Comparison of ENCODE assay signal across 19 cellular contexts in genomic region chr12:30726647-30727046, GRCh38. TPM values are rescaled to one million over a fixed set of nuclear protein-coding genes. Genes with fewer than 3 reads are reported as not detected.
DNase-seq lines count a peak whose midpoint lies in the region; ATAC-seq, FAIRE-seq and TF ChIP-seq lines count a peak whose summit lies in the region.
"Had no signal": no experiment of that assay in that cellular context is flagged by ENCODE, and none has a peak within 500 bp of the region (broad histone marks: within the 10 kb centered on the region; RNA-seq: fewer than 3 reads in every experiment).

No MANE protein-coding gene starts in this region.

- no peak overlapping the region for H3K4me3 ChIP-seq in A549
- H3K4me3 ChIP-seq: K562 had no signal

- H3K4me3 Mint-ChIP-seq in HFFc6 (no peak overlapping the region), T-cell (no peak overlapping the region)
- H3K4me3 Mint-ChIP-seq in activated naive CD4-positive, alpha-beta T cell treated with anti-CD3 and anti-CD28 coated beads for 36 hours, result no peak overlapping the region
- H3K4me3 Mint-ChIP-seq: CD4-positive, alpha-beta T cell; H9 had no signal

- no peak overlapping the region for H3K27ac ChIP-seq in A549
- H3K27ac ChIP-seq: C4-2B, HL-60 had no signal

- H3K27ac Mint-ChIP-seq in HFFc6 (peak overlapping the region; percentile 77), T-cell (no peak overlapping the region)
- H3K27ac Mint-ChIP-seq in activated naive CD4-positive, alpha-beta T cell treated with anti-CD3 and anti-CD28 coated beads for 36 hours, result no peak overlapping the region
- H3K27ac Mint-ChIP-seq: CD4-positive, alpha-beta T cell; H9 had no signal

- FAIRE-seq in A549 (lab: Jason Lieb, UNC) (no peak), GM18507 (lab: Jason Lieb, UNC) (peak; percentile 48)
- FAIRE-seq: D721Med, G401.6, GM12891, K562 had no signal

- H3K4me1 ChIP-seq in A549, result peaks cover 16% of the 10 kb centered on the region

- ATAC-seq in A549 (no peak), omental fat pad (ENCODE audit: low FRiP score) (peak; percentile 60), T-cell (replicated peaks in 1 of 4) (no peak), GM21529 (IDR thresholded peaks at IDR 0.05; ENCODE audit: unreplicated experiment) (no peak)
- ATAC-seq: K562 had no signal

- peaks cover 41% of the 10 kb centered on the region for H3K4me1 Mint-ChIP-seq in HFFc6 (ENCODE audit: low read depth)
- peaks cover 0 to 9% (median 6%) of the 10 kb centered on the region in 3 donors for H3K4me1 Mint-ChIP-seq in T-cell
- no peaks in the 10 kb centered on the region for H3K4me1 Mint-ChIP-seq in activated naive CD4-positive, alpha-beta T cell treated with anti-CD3 and anti-CD28 coated beads for 36 hours (ENCODE audit: low read depth)
- H3K4me1 Mint-ChIP-seq: H9 had no signal

- intact Hi-C loops in activated naive CD4-positive, alpha-beta T cell treated with anti-CD3 and anti-CD28 coated beads for 36 hours (cut with micrococcal nuclease), result no loop called here

- H3K4me2 ChIP-seq in A549, result peak overlapping the region; percentile 55; the same call in 1 of the 3 replicates

- no peaks in the 10 kb centered on the region for H3K9me3 Mint-ChIP-seq in HFFc6
- no peaks in the 10 kb centered on the region for H3K9me3 Mint-ChIP-seq in T-cell
- H3K9me3 Mint-ChIP-seq in activated naive CD4-positive, alpha-beta T cell treated with anti-CD3 and anti-CD28 coated beads for 36 hours, result no peaks in the 10 kb centered on the region
- H3K9me3 Mint-ChIP-seq: CD4-positive, alpha-beta T cell; H9 had no signal

- TF ChIP-seq RAD21 in A549 (conservative IDR thresholded peaks at IDR 0.05 in 1 of 2, IDR thresholded peaks at IDR 0.05 in 1 of 2), result no peak

- no peaks in the 10 kb centered on the region for H3K9me3 ChIP-seq in A549
- H3K9me3 ChIP-seq: Caco-2 had no signal

- H3K36me3 Mint-ChIP-seq in HFFc6 (ENCODE audit: low read depth) (peaks cover 38% of the 10 kb centered on the region), T-cell (peaks cover 49% of the 10 kb centered on the region)
- peaks cover 23% of the 10 kb centered on the region for H3K36me3 Mint-ChIP-seq in activated naive CD4-positive, alpha-beta T cell treated with anti-CD3 and anti-CD28 coated beads for 36 hours (ENCODE audit: low read depth)

- no peak for DNase-seq in A549 (ENCODE audit: low read depth in 1 of 2, low spot score in 1 of 2)
- no peak for DNase-seq in GM18507 (ENCODE audit: extremely low spot score, insufficient read length, low read depth)
- no peak for DNase-seq in HFFc6
- DNase-seq in omental fat pad (ENCODE audit: low spot score), result no peak
- no peak for DNase-seq in T-cell
- no peak for DNase-seq in activated naive CD4-positive, alpha-beta T cell treated with anti-CD3 and anti-CD28 coated beads for 36 hours
- DNase-seq: AML-193; Caco-2; CD4-positive, alpha-beta T cell; GOT3; H9; IMR-90 had no signal

- H3K27me3 Mint-ChIP-seq in HFFc6 (ENCODE audit: insufficient read depth) (no peaks in the 10 kb centered on the region), T-cell (no peaks in the 10 kb centered on the region)
- H3K27me3 Mint-ChIP-seq in activated naive CD4-positive, alpha-beta T cell treated with anti-CD3 and anti-CD28 coated beads for 36 hours (ENCODE audit: low read depth), result no peaks in the 10 kb centered on the region
- H3K27me3 Mint-ChIP-seq: CD4-positive, alpha-beta T cell had no signal

- CTCF ChIA-PET in A549 (lab: Yijun Ruan, JAX) (interaction anchor here (0.7 to 2.7 kb wide), 2 partner anchors 9 to 118 kb away, joined by 3 to 9 read pairs; no protein-coding TSS in a partner anchor), T-cell (lab: Charles Lee) (no interaction called here)
- CTCF ChIA-PET in activated naive CD4-positive, alpha-beta T cell treated with anti-CD3 and anti-CD28 coated beads for 36 hours (lab: Charles Lee), result no interaction called here

- WGBS in A549 (ENCODE audit: missing lambda C conversion rate), result 87% methylated on average over 1 of the region's 1 CpG

- TF ChIP-seq EP300 in A549 (IDR thresholded peaks at IDR 0.05), result no peak

- TF ChIP-seq CTCF in A549 (IDR thresholded peaks at IDR 0.05) (no peak), HFFc6 (IDR thresholded peaks at IDR 0.05) (no peak), omental fat pad (IDR thresholded peaks at IDR 0.05) (no peak)

- POLR2A ChIA-PET in A549 (lab: Yijun Ruan, JAX) (no interaction called here), T-cell (lab: Charles Lee) (interaction anchor here in 1 of 2 donors (0.6 kb wide), 1 partner anchor 84 kb away, joined by 4 read pairs; no protein-coding TSS in a partner anchor)

- TF ChIP-seq POLR2A in A549 (IDR thresholded peaks at IDR 0.05; ENCODE audit: low read length), result no peak

TF ChIP-seq in A549, 52 proteins besides CTCF, POLR2A, EP300 and RAD21:
- TF ChIP-seq E2F6 (IDR thresholded peaks at IDR 0.05; ENCODE audit: borderline replicate concordance, low read depth), result no peak

RNA-seq across cellular contexts. Expression of gene CAPRIN2, which starts 28.1 kb away (rescaled TPM):
- polyA plus RNA-seq in A549 (2011; rRNA removed), result 26.2 and 31.6 TPM in 2 replicates
- 8.2 and 8.9 TPM in 2 replicates for polyA plus RNA-seq in A549 (2012; cell fraction: cytosol; rRNA removed)
- 17.7 and 32.2 TPM in 2 replicates for polyA plus RNA-seq in A549 (2012; cell fraction: nucleus; rRNA removed)
- polyA plus RNA-seq in A549 (2017; fragmentation: RNase III; extraction: RNeasy Plus Mini Kit Qiagen cat#74134 plus additional on column Dnase treatment), result 23.1 to 25.0 TPM (median 24.2 TPM) in 3 replicates
- polyA minus RNA-seq in A549 (2011; rRNA and poly(A)+ RNA removed), result 12.0 and 14.0 TPM in 2 replicates
- total RNA-seq in HFFc6 (2021; fragmentation: NEBNext Ultra II Directional; extraction: Animal tissue kit (Norgen Biotek cat#: 25700)), result 10 to 100 TPM; 13.3 to 21.4 (median 19.1) TPM
- total RNA-seq in omental fat pad, result 10 to 100 TPM; 18.0 to 31.4 (median 19.7) TPM
- 10 to 100 TPM; 26.3 to 38.9 (median 33.3) TPM for total RNA-seq in T-cell
- total RNA-seq in activated naive CD4-positive, alpha-beta T cell treated with anti-CD3 and anti-CD28 coated beads for 36 hours, result 10 to 100 TPM; 10.3 to 11.3 TPM

RNA-seq across cellular contexts. Expression of gene IPO8, which starts 31.0 kb away (rescaled TPM):
- polyA plus RNA-seq in A549 (2011; rRNA removed) (23.1 and 41.6 TPM in 2 replicates), A549 (2017; fragmentation: RNase III; extraction: RNeasy Plus Mini Kit Qiagen cat#74134 plus additional on column Dnase treatment) (31.8 to 34.3 TPM (median 32.7 TPM) in 3 replicates)
- polyA plus RNA-seq in A549 (2012; cell fraction: cytosol; rRNA removed), result 5.3 and 6.4 TPM in 2 replicates
- polyA plus RNA-seq in A549 (2012; cell fraction: nucleus; rRNA removed), result 4.0 and 10.8 TPM in 2 replicates
- 36.2 and 57.4 TPM in 2 replicates for polyA minus RNA-seq in A549 (2011; rRNA and poly(A)+ RNA removed)
- 10 to 100 TPM; 44.4 to 53.3 (median 44.7) TPM for total RNA-seq in HFFc6 (2021; fragmentation: NEBNext Ultra II Directional; extraction: Animal tissue kit (Norgen Biotek cat#: 25700))
- total RNA-seq in omental fat pad (10 to 100 TPM; 34.2 to 46.1 (median 39.2) TPM), T-cell (10 to 100 TPM; 29.9 to 54.9 (median 45.1) TPM)
- total RNA-seq in activated naive CD4-positive, alpha-beta T cell treated with anti-CD3 and anti-CD28 coated beads for 36 hours, result 10 to 100 TPM; 36.0 to 41.5 TPM
